11 cellular contexts compared by ENCODE assay signal in the genomic region with DNA sequence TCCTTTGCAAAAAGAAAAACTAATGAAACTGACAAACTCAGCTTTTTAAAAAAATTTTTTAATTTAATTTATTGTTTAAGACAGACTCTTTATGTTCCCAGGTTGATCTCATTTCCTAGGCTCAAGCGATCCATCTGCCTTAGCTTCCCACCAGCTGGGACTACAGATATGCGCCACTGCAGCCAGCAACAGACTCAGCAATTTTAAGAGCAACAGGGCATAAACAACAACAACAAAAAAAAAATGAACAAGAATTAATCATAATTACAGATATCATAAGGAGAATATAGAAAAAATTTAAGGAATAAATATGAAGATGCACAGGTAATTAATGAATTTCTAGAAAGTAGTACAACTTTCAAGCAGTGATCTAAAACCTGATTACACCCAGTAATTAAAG. TPM values are rescaled to one million over a fixed set of nuclear protein-coding genes. Genes with fewer than 3 reads are reported as not detected.
DNase-seq lines count a peak whose midpoint lies in the region; ATAC-seq and TF ChIP-seq lines count a peak whose summit lies in the region.
"Had no signal": no experiment of that assay in that cellular context is flagged by ENCODE, and none has a peak within 500 bp of the region (broad histone marks: within the 10 kb centered on the region; RNA-seq: fewer than 3 reads in every experiment).

No MANE protein-coding gene starts in this region.

- TF ChIP-seq POLR2A in adrenal gland (IDR thresholded peaks at IDR 0.05), result no peak

- H2AFZ ChIP-seq in SU-DHL-6 (ENCODE audit: low read depth, low read length, severe bottlenecking), result no peak overlapping the region

- TF ChIP-seq CTCF in SU-DHL-6 (IDR thresholded peaks at IDR 0.05; ENCODE audit: insufficient read depth, low read length, poor library complexity, severe bottlenecking), result no peak
- TF ChIP-seq CTCF in fibroblast of mammary gland (conservative IDR thresholded peaks at IDR 0.05; ENCODE audit: control insufficient read depth, insufficient read depth, low read depth, low read length), result no peak
- no peak for TF ChIP-seq CTCF in adrenal gland (IDR thresholded peaks at IDR 0.05)

- ATAC-seq in stimulated activated memory B cell treated with anti-CD40 and anti-IgM and Interleukin-4, amounts not matched to agents 10 μg/mL and 1 μg/mL and 100 μg/mL, for 72 hours, result no peak

- H3K27ac Mint-ChIP-seq in activated T-cell treated with anti-CD3 and anti-CD28 coated beads, Interleukin-2, amount 50 U/mL, for 24 hours, result no peak overlapping the region
- peak overlapping the region; percentile 80 for H3K27ac Mint-ChIP-seq in stimulated activated memory B cell treated with anti-CD40 and anti-IgM and Interleukin-4, amounts not matched to agents 10 μg/mL and 1 μg/mL and 100 μg/mL, for 72 hours

- 42 to 47% (median 44%) methylated on average over 2 of the region's 2 CpGs for WGBS in adrenal gland, 4 donors

- H3K36me3 ChIP-seq in SU-DHL-6 (ENCODE audit: low read length) (0 out of 2 replicates have a peak, but pooled peaks cover under 1% of the 10 kb centered on the region), adrenal gland (replicated peaks in 1 of 2) (peaks cover 0 to 15% of the 10 kb centered on the region in 2 donors)
- H3K36me3 ChIP-seq: BE2C had no signal

- peak overlapping the region; percentile 87 for H3K4me2 ChIP-seq in SU-DHL-6 (ENCODE audit: low read depth, low read length, poor library complexity, severe bottlenecking)

- peaks cover 27% of the 10 kb centered on the region for H3K4me1 Mint-ChIP-seq in activated T-cell treated with anti-CD3 and anti-CD28 coated beads, Interleukin-2, amount 50 U/mL, for 24 hours (ENCODE audit: low read depth)
- peaks cover 11% of the 10 kb centered on the region for H3K4me1 Mint-ChIP-seq in stimulated activated memory B cell treated with anti-CD40 and anti-IgM and Interleukin-4, amounts not matched to agents 10 μg/mL and 1 μg/mL and 100 μg/mL, for 72 hours

- H3K27me3 ChIP-seq in SU-DHL-6 (ENCODE audit: low read length), result no peaks in the 10 kb centered on the region
- H3K27me3 ChIP-seq in adrenal gland, result no peaks in the 10 kb centered on the region
- H3K27me3 ChIP-seq: BE2C had no signal

- DNase-seq in activated T-cell treated with anti-CD3 and anti-CD28 coated beads, Interleukin-2, amount 50 U/mL, for 24 hours, result no peak
- DNase-seq in activated T-cell treated with anti-CD3 and anti-CD28 coated beads, Interleukin-2, amount 50 U/mL, for 1 hour, result no peak
- DNase-seq in fibroblast of mammary gland (ENCODE audit: low read depth) (no peak), HT-29 (ENCODE audit: low spot score) (no peak), adrenal gland (no peak), AG20443 (ENCODE audit: low spot score) (no peak)
- DNase-seq: activated CD8-positive, alpha-beta memory T cell treated with anti-CD3 and anti-CD28 coated beads, Interleukin-2, amount 50 U/mL, for 4 hours; BE2C had no signal

- peaks cover 53% of the 10 kb centered on the region for H3K36me3 Mint-ChIP-seq in activated T-cell treated with anti-CD3 and anti-CD28 coated beads, Interleukin-2, amount 50 U/mL, for 24 hours (ENCODE audit: low read depth)
- H3K36me3 Mint-ChIP-seq in stimulated activated memory B cell treated with anti-CD40 and anti-IgM and Interleukin-4, amounts not matched to agents 10 μg/mL and 1 μg/mL and 100 μg/mL, for 72 hours, result peaks cover 34% of the 10 kb centered on the region

- H3K9me3 Mint-ChIP-seq in activated T-cell treated with anti-CD3 and anti-CD28 coated beads, Interleukin-2, amount 50 U/mL, for 24 hours, result peaks cover 19% of the 10 kb centered on the region
- peaks cover 10% of the 10 kb centered on the region for H3K9me3 Mint-ChIP-seq in stimulated activated memory B cell treated with anti-CD40 and anti-IgM and Interleukin-4, amounts not matched to agents 10 μg/mL and 1 μg/mL and 100 μg/mL, for 72 hours

- H3K4me3 ChIP-seq in SU-DHL-6 (ENCODE audit: insufficient read depth, low read length, poor library complexity, severe bottlenecking) (peak overlapping the region; percentile 77), fibroblast of mammary gland (ENCODE audit: control insufficient read depth, low read depth, low read length) (peak overlapping the region; percentile 90), adrenal gland (no peak overlapping the region)

- no peaks in the 10 kb centered on the region for H3K9me2 ChIP-seq in SU-DHL-6 (replicated peaks; ENCODE audit: insufficient read depth, low read length)

- no peaks in the 10 kb centered on the region for H3K27me3 Mint-ChIP-seq in activated T-cell treated with anti-CD3 and anti-CD28 coated beads, Interleukin-2, amount 50 U/mL, for 24 hours
- no peaks in the 10 kb centered on the region for H3K27me3 Mint-ChIP-seq in stimulated activated memory B cell treated with anti-CD40 and anti-IgM and Interleukin-4, amounts not matched to agents 10 μg/mL and 1 μg/mL and 100 μg/mL, for 72 hours

- H3K9me3 ChIP-seq in SU-DHL-6 (ENCODE audit: insufficient read depth, low read length) (0 out of 2 replicates have a peak, but pooled peaks cover 1% of the 10 kb centered on the region), adrenal gland (replicated peaks in 1 of 3) (no peaks in the 10 kb centered on the region)
- H3K9me3 ChIP-seq: BE2C had no signal

- peaks cover 14% of the 10 kb centered on the region; the same call in 1 of the 2 replicates for H3K79me2 ChIP-seq in SU-DHL-6 (ENCODE audit: insufficient read depth, low read length)

- no peak overlapping the region for H3K27ac ChIP-seq in SU-DHL-6 (ENCODE audit: low read depth, low read length)
- H3K27ac ChIP-seq in adrenal gland, result no peak overlapping the region

- H3K9ac ChIP-seq in SU-DHL-6 (ENCODE audit: low read length), result peak overlapping the region; percentile 83

- H4K20me1 ChIP-seq in SU-DHL-6 (ENCODE audit: low read depth, low read length), result no peaks in the 10 kb centered on the region

- H3K4me3 Mint-ChIP-seq in activated T-cell treated with anti-CD3 and anti-CD28 coated beads, Interleukin-2, amount 50 U/mL, for 24 hours, result peak overlapping the region; percentile 91
- peak overlapping the region; percentile 81 for H3K4me3 Mint-ChIP-seq in stimulated activated memory B cell treated with anti-CD40 and anti-IgM and Interleukin-4, amounts not matched to agents 10 μg/mL and 1 μg/mL and 100 μg/mL, for 72 hours

- peaks cover 4% of the 10 kb centered on the region; the same call in 1 of the 2 replicates for H3F3A ChIP-seq in SU-DHL-6 (ENCODE audit: insufficient read depth)

- H3K4me1 ChIP-seq in adrenal gland (replicated peaks in 1 of 2), result peaks cover 7 to 13% of the 10 kb centered on the region in 2 donors
- H3K4me1 ChIP-seq: BE2C had no signal

- intact Hi-C loops in adrenal gland (cut with DNase I), result loop anchor here in 1 of 2 donors (10.0 kb wide), 1 partner anchor 487 kb away; no protein-coding TSS in a partner anchor

RNA-seq across cellular contexts. Expression of gene ZNF699, which starts 1.5 kb away (rescaled TPM):
- total RNA-seq in HT-29 (2014; rRNA removed; shearing (Covaris generic)), result 2.1 and 9.4 TPM in 2 replicates
- 10 to 100 TPM in 1 of 8 donors, 1 to 10 TPM in 7; 2.4 to 10.4 (median 6.6) TPM for total RNA-seq in adrenal gland
- 1 to 10 TPM in 2 of 3 donors, under 1 TPM in 1; 0.97 to 4.4 (median 1.1) TPM for polyA plus RNA-seq in adrenal gland

RNA-seq across cellular contexts. Expression of gene ZNF559, which starts 15.9 kb away (rescaled TPM):
- total RNA-seq in HT-29 (2014; rRNA removed; shearing (Covaris generic)), result 0.74 and 1.1 TPM in 2 replicates
- total RNA-seq in adrenal gland, result 10 to 100 TPM in 7 of 8 donors, 1 to 10 TPM in 1; 6.5 to 28.5 (median 20.6) TPM
- 10 to 100 TPM; 18.4 to 69.4 (median 26.1) TPM for polyA plus RNA-seq in adrenal gland

RNA-seq across cellular contexts. Expression of gene ZNF177, which starts 54.7 kb away (rescaled TPM):
- total RNA-seq in HT-29 (2014; rRNA removed; shearing (Covaris generic)), result 0.03 and 0.18 TPM in 2 replicates
- 10 to 100 TPM in 1 of 8 donors, 1 to 10 TPM in 7; 1.7 to 35.8 (median 3.0) TPM for total RNA-seq in adrenal gland
- 1 to 10 TPM; 6.1 to 7.6 (median 7.1) TPM for polyA plus RNA-seq in adrenal gland

RNA-seq across cellular contexts. Expression of gene OR7E24, which starts 57.4 kb away (rescaled TPM):
- not detected in 2 replicates for total RNA-seq in HT-29 (2014; rRNA removed; shearing (Covaris generic))
- not detected for total RNA-seq in adrenal gland
- polyA plus RNA-seq in adrenal gland, result not detected
- total RNA-seq: mononuclear cell had no signal

Comparison
In these comparisons a context has a peak if more than half of its experiments do, and no peak if none do; other contexts are left out.
1. H3K4me3 ChIP-seq: peak in SU-DHL-6 (single experiment) and fibroblast of mammary gland (single experiment); none in adrenal gland (0 of 4).